In genomic region chr14:96131836-96132235, GRCh38 we compare ENCODE assay signal across 25 cellular contexts.
"Had no signal": no experiment of that assay in that cellular context is flagged by ENCODE, and none has a peak within 500 bp of the region (broad histone marks: within the 10 kb centered on the region; RNA-seq: fewer than 3 reads in every experiment).

No MANE protein-coding gene starts in this region.

- H3K36me3 Mint-ChIP-seq: immature natural killer cell, mesothelial cell of epicardium had no signal

- FAIRE-seq: colon, endothelial cell of umbilical vein, kidney had no signal

- H3K9me3 ChIP-seq: esophagus squamous epithelium, gastrocnemius medialis, heart left ventricle, left lung, lower lobe of right lung, mucosa of descending colon had no signal

- H3K27ac ChIP-seq: coronary artery, dorsolateral prefrontal cortex, esophagus squamous epithelium, gastrocnemius medialis, heart left ventricle, hepatocyte, left lung, lower lobe of right lung had no signal

- H3K27ac Mint-ChIP-seq: immature natural killer cell, mesothelial cell of epicardium had no signal

- H2AFZ ChIP-seq: hepatocyte had no signal

- H3K4me3 ChIP-seq: coronary artery, dorsolateral prefrontal cortex, esophagus squamous epithelium, gastrocnemius medialis, heart left ventricle, hepatocyte, left lung, lower lobe of right lung, mucosa of descending colon had no signal

- H3K4me3 Mint-ChIP-seq: immature natural killer cell, mesothelial cell of epicardium had no signal

- H3K4me2 ChIP-seq: hepatocyte had no signal

- H3K27me3 ChIP-seq: dorsolateral prefrontal cortex, esophagus squamous epithelium, gastrocnemius medialis, hepatocyte, left lung had no signal

- H3K79me2 ChIP-seq: hepatocyte had no signal

- DNase-seq: dermis blood vessel endothelial cell; dorsolateral prefrontal cortex; effector CD4-positive, alpha-beta T cell; effector memory CD4-positive, alpha-beta T cell; esophagus squamous epithelium; foreskin fibroblast; foreskin melanocyte; gastrocnemius medialis; heart left ventricle; hypothalamus; immature natural killer cell; islet precursor cell; left cardiac atrium; left lung; left ventricle myocardium superior; lower lobe of right lung; mesenchymal stem cell; mucosa of descending colon; naive B cell had no signal

- H3K9me3 Mint-ChIP-seq: immature natural killer cell, mesothelial cell of epicardium had no signal

- H3K36me3 ChIP-seq: esophagus squamous epithelium, gastrocnemius medialis, heart left ventricle, left lung, lower lobe of right lung had no signal

- H3K4me1 ChIP-seq: gastrocnemius medialis had no signal

- H3K4me1 Mint-ChIP-seq: immature natural killer cell had no signal
